In the genomic region with DNA sequence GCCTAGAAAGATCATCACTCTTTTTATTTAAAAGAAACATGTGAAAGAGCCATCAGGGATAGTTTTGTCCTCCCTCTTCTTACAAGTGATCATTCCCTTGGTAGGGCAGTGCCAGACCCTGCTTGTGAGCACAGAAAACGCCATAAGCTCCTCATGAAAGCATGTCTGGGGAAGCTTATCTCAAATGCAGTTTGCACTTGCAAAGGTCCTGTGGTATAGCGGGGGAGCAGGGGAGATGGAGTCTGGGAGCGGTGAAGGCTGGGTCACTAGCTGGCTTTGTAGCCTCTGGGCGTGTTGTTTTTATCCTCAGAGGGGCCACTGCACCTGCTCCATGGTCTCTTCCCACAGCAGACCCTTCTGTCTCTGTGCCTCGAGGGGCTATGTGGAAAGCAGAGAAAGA, we compare ENCODE assay signal across 24 cellular contexts.
"Had no signal": no experiment of that assay in that cellular context is flagged by ENCODE, and none has a peak within 500 bp of the region (broad histone marks: within the 10 kb centered on the region; RNA-seq: fewer than 3 reads in every experiment).

No MANE protein-coding gene starts in this region.

- H3K27ac ChIP-seq: body of pancreas, epithelial cell of prostate, tibial artery, uterus had no signal

- H3K4me3 ChIP-seq: body of pancreas, tibial artery, uterus had no signal

- H3K27ac Mint-ChIP-seq: activated CD4-positive, alpha-beta T cell treated with anti-CD3 and anti-CD28 coated beads, Interleukin-2, amount 10 ng/mL, durations not matched to agents 7 days and 5 days; activated naive CD8-positive, alpha-beta T cell; effector memory CD8-positive, alpha-beta T cell; mesothelial cell of epicardium; natural killer cell treated with Interleukin-12 subunit alpha and Interleukin-12 subunit beta and Interleukin-15 and Interleukin-18, amount 100 ng/mL, for 72 hours had no signal

- H3K36me3 ChIP-seq: tibial artery, uterus had no signal

- DNase-seq: activated CD4-positive, alpha-beta T cell treated with anti-CD3 and anti-CD28 coated beads, Interleukin-2, amount 10 ng/mL, durations not matched to agents 7 days and 5 days; activated CD8-positive, alpha-beta memory T cell treated with anti-CD3 and anti-CD28 coated beads, Interleukin-2, amount 50 U/mL, for 4 hours; activated gamma-delta T cell; activated T-cell treated with anti-CD3 and anti-CD28 coated beads, Interleukin-2, amount 50 U/mL, for 48 hours; amygdala; body of pancreas; dermis blood vessel endothelial cell; effector memory CD8-positive, alpha-beta T cell; hippocampal formation; occipital lobe; posterior cingulate gyrus; stimulated activated CD8-positive, alpha-beta memory T cell treated with anti-CD3 and anti-CD28 coated beads, Interleukin-4, amount 100 ng/mL, for 48 hours; stimulated activated naive CD4-positive, alpha-beta T cell treated with Interleukin-2 at 50 U/mL for 16 hours; substantia nigra; T-helper 1 cell; T1000; tibial artery; uterus had no signal

- H3K27me3 Mint-ChIP-seq: activated CD4-positive, alpha-beta T cell treated with anti-CD3 and anti-CD28 coated beads, Interleukin-2, amount 10 ng/mL, durations not matched to agents 7 days and 5 days; activated naive CD8-positive, alpha-beta T cell; natural killer cell treated with Interleukin-12 subunit alpha and Interleukin-12 subunit beta and Interleukin-15 and Interleukin-18, amount 100 ng/mL, for 72 hours had no signal

- H3K36me3 Mint-ChIP-seq: activated naive CD8-positive, alpha-beta T cell; mesothelial cell of epicardium; natural killer cell treated with Interleukin-12 subunit alpha and Interleukin-12 subunit beta and Interleukin-15 and Interleukin-18, amount 100 ng/mL, for 72 hours had no signal

- H3K4me3 Mint-ChIP-seq: activated CD4-positive, alpha-beta T cell treated with anti-CD3 and anti-CD28 coated beads, Interleukin-2, amount 10 ng/mL, durations not matched to agents 7 days and 5 days; activated naive CD8-positive, alpha-beta T cell; effector memory CD8-positive, alpha-beta T cell; mesothelial cell of epicardium; natural killer cell treated with Interleukin-12 subunit alpha and Interleukin-12 subunit beta and Interleukin-15 and Interleukin-18, amount 100 ng/mL, for 72 hours had no signal

- H3K9me3 Mint-ChIP-seq: activated CD4-positive, alpha-beta T cell treated with anti-CD3 and anti-CD28 coated beads, Interleukin-2, amount 10 ng/mL, durations not matched to agents 7 days and 5 days; effector memory CD8-positive, alpha-beta T cell; mesothelial cell of epicardium; natural killer cell treated with Interleukin-12 subunit alpha and Interleukin-12 subunit beta and Interleukin-15 and Interleukin-18, amount 100 ng/mL, for 72 hours had no signal

- H3K27me3 ChIP-seq: body of pancreas, tibial artery, uterus had no signal

- H3K9me3 ChIP-seq: body of pancreas, tibial artery, uterus had no signal

- ATAC-seq: activated CD4-positive, CD25-positive, alpha-beta regulatory T cell treated with anti-CD3 and anti-CD28 coated beads, Interleukin-2, amount 50 U/mL, for 24 hours; body of pancreas; effector memory CD8-positive, alpha-beta T cell; left lobe of liver; natural killer cell treated with Interleukin-12 subunit alpha and Interleukin-12 subunit beta and Interleukin-15 and Interleukin-18, amount 100 ng/mL, for 72 hours had no signal
